ENCODE assay signal across 10 cellular contexts in the genomic region with DNA sequence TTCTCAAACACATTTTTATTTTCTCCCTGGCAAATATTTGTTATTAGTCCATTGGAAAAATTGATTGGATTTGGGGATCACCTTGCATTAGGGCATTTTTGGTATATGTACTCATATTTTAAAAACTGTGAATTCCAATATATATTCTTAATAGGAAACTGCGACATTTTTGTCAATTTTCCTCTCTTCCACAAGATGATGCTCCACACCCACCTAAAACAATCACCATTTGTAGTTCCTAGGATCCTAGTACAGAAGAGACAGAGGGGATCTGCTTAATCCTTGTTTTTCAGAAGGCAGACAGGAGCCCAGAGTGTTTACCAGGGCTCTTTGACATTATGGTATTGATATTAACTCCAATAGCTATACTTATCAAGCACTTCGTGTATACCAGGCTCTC. TPM values are rescaled to one million over a fixed set of nuclear protein-coding genes. Genes with fewer than 3 reads are reported as not detected.
DNase-seq lines count a peak whose midpoint lies in the region; TF ChIP-seq lines count a peak whose summit lies in the region.
"Had no signal": no experiment of that assay in that cellular context is flagged by ENCODE, and none has a peak within 500 bp of the region (broad histone marks: within the 10 kb centered on the region; RNA-seq: fewer than 3 reads in every experiment).

No MANE protein-coding gene starts in this region.

- 59% methylated on average over 2 of the region's 2 CpGs for WGBS in esophagus muscularis mucosa

- H3K27me3 ChIP-seq in esophagus muscularis mucosa, result peaks cover 0 to 16% (median 0%) of the 10 kb centered on the region in 4 donors

- H3K4me3 ChIP-seq in astrocyte of the spinal cord (ENCODE audit: low read depth, low read length), result no peak overlapping the region
- H3K4me3 ChIP-seq in esophagus muscularis mucosa, result no peak overlapping the region

- TF ChIP-seq EP300 in esophagus muscularis mucosa (IDR thresholded peaks at IDR 0.05), result no peak

- in situ Hi-C loops in astrocyte of the spinal cord (cut with HindIII; ENCODE audit: low sequenced_read_pairs), result no loop called here

- H3K36me3 ChIP-seq in esophagus muscularis mucosa, result no peaks in the 10 kb centered on the region

- TF ChIP-seq CTCF in astrocyte of the spinal cord (IDR thresholded peaks at IDR 0.05; ENCODE audit: low read depth, low read length) (peak; percentile 12), esophagus muscularis mucosa (IDR thresholded peaks at IDR 0.05) (peak in 1 of 3 experiments; percentile 9)

- no peak for TF ChIP-seq POLR2A in esophagus muscularis mucosa (IDR thresholded peaks at IDR 0.05; ENCODE audit: low read depth)

- H3K27ac ChIP-seq in esophagus muscularis mucosa (replicated peaks in 1 of 4), result no peak overlapping the region

- H3K9me3 ChIP-seq in esophagus muscularis mucosa, result no peaks in the 10 kb centered on the region

- peaks cover 0 to 11% (median 4%) of the 10 kb centered on the region in 4 donors for H3K4me1 ChIP-seq in esophagus muscularis mucosa

- intact Hi-C loops in esophagus muscularis mucosa (cut with DNase I), result no loop called here

- DNase-seq in GF-D8 (lab: John Stamatoyannopoulos, UW) (peak; percentile 10), MV-4-11 (lab: John Stamatoyannopoulos, UW) (peak; percentile 33), astrocyte of the spinal cord (ENCODE audit: low read depth, low spot score) (no peak), medulla oblongata (ENCODE audit: extremely low spot score) (peak; percentile 54), GM03348 (ENCODE audit: low spot score) (no peak), esophagus muscularis mucosa (ENCODE audit: extremely low spot score) (no peak), NCI-H2196 treated with DMSO at 0.1 percent for 48 hours (lab: John Stamatoyannopoulos, UW; ENCODE audit: unreplicated experiment) (no peak), NCI-H2196 (lab: John Stamatoyannopoulos, UW; ENCODE audit: unreplicated experiment) (no peak)
- DNase-seq: activated CD4-positive, alpha-beta memory T cell treated with anti-CD3 and anti-CD28 coated beads for 36 hours; NCI-H2171 had no signal

RNA-seq across cellular contexts. Expression of a gene that starts 22.8 kb away (rescaled TPM):
- under 1 TPM; 0.26 to 0.75 (median 0.46) TPM for total RNA-seq in esophagus muscularis mucosa

RNA-seq across cellular contexts. Expression of a gene that starts 45.5 kb away (rescaled TPM):
- total RNA-seq in esophagus muscularis mucosa, result 10 to 100 TPM; 14.5 to 22.6 (median 18.5) TPM

Comparison
In these comparisons a context has a peak if more than half of its experiments do, and no peak if none do; other contexts are left out.
1. DNase-seq: peak in GF-D8 (single experiment), MV-4-11 (single experiment) and medulla oblongata (single experiment); none in astrocyte of the spinal cord (single experiment), GM03348 (single experiment), esophagus muscularis mucosa (single experiment), NCI-H2196 treated with DMSO at 0.1 percent for 48 hours (single experiment) and NCI-H2196 (single experiment).